In genomic region chr7:46178685-46179084, GRCh38 we compare ENCODE assay signal across 15 cellular contexts.
A peak's percentile ranks its signal among the peaks of the same experiment; 100 is the strongest.
DNase-seq lines count a peak whose midpoint lies in the region; TF ChIP-seq lines count a peak whose summit lies in the region.
"Had no signal": no experiment of that assay in that cellular context is flagged by ENCODE, and none has a peak within 500 bp of the region (broad histone marks: within the 10 kb centered on the region; RNA-seq: fewer than 3 reads in every experiment).

No MANE protein-coding gene starts in this region.

- H3K79me2 ChIP-seq in mammary epithelial cell (ENCODE audit: insufficient read depth, low read length) (no peaks in the 10 kb centered on the region), PC-9 (ENCODE audit: low read depth) (no peaks in the 10 kb centered on the region)

- dilution Hi-C loops in mammary epithelial cell (cut with HindIII; ENCODE audit: low sequenced_read_pairs), result no loop called here

- no peaks in the 10 kb centered on the region for H3K27me3 Mint-ChIP-seq in CD4-positive, alpha-beta memory T cell
- H3K27me3 Mint-ChIP-seq: activated CD4-positive, alpha-beta memory T cell treated with anti-CD3 and anti-CD28 coated beads for 36 hours; stimulated activated naive CD8-positive, alpha-beta T cell treated with anti-CD3 and anti-CD28 coated beads, Interleukin-15, amount 100 ng/mL, for 72 hours had no signal

- H3K36me3 ChIP-seq in mammary epithelial cell (ENCODE audit: insufficient read depth, low read length) (no peaks in the 10 kb centered on the region), PC-9 (ENCODE audit: low read depth) (no peaks in the 10 kb centered on the region)
- no peaks in the 10 kb centered on the region for H3K36me3 ChIP-seq in CD4-positive, alpha-beta memory T cell (ENCODE audit: insufficient read depth, low read length)
- H3K36me3 ChIP-seq: pancreas, spleen had no signal

- H2AFZ ChIP-seq in mammary epithelial cell (ENCODE audit: low read depth, low read length), result no peak overlapping the region
- H2AFZ ChIP-seq in PC-9, result no peak overlapping the region

- H3K4me2 ChIP-seq in mammary epithelial cell (ENCODE audit: insufficient read depth, low read depth, low read length) (no peak overlapping the region), PC-9 (no peak overlapping the region)

- in situ Hi-C loops in mammary epithelial cell (cut with MboI; ENCODE audit: low sequenced_read_pairs in 2 of 2), result no loop called here

- H3K9me2 ChIP-seq in PC-9 (ENCODE audit: insufficient read depth), result no peaks in the 10 kb centered on the region

- POLR2A ChIA-PET in PC-9 (lab: Charles Lee; ENCODE audit: unreplicated experiment), result no interaction called here
- POLR2A ChIA-PET in CD4-positive, alpha-beta memory T cell (lab: Charles Lee; ENCODE audit: partially characterized antibody), result no interaction called here

- H3K27me3 ChIP-seq in mammary epithelial cell (ENCODE audit: insufficient read depth, low read length), result no peaks in the 10 kb centered on the region
- no peaks in the 10 kb centered on the region for H3K27me3 ChIP-seq in PC-9 (ENCODE audit: insufficient read depth, low read depth)
- H3K27me3 ChIP-seq in CD4-positive, alpha-beta memory T cell (ENCODE audit: insufficient read depth, low read length), result no peaks in the 10 kb centered on the region
- H3K27me3 ChIP-seq: pancreas, spleen had no signal

- BruUV-seq in mammary epithelial cell (replicated peaks; lab: Mats Ljungman, UMichigan) (no TSS peak), PC-9 (replicated peaks; lab: Mats Ljungman, UMichigan) (no TSS peak)

- H3K9me3 Mint-ChIP-seq in CD4-positive, alpha-beta memory T cell, result peaks cover 2 to 22% (median 7%) of the 10 kb centered on the region in 8 donors
- H3K9me3 Mint-ChIP-seq: stimulated activated naive CD8-positive, alpha-beta T cell treated with anti-CD3 and anti-CD28 coated beads, Interleukin-15, amount 100 ng/mL, for 72 hours had no signal

- H3K4me1 Mint-ChIP-seq in CD4-positive, alpha-beta memory T cell, result no peaks in the 10 kb centered on the region
- H3K4me1 Mint-ChIP-seq: stimulated activated naive CD8-positive, alpha-beta T cell treated with anti-CD3 and anti-CD28 coated beads, Interleukin-15, amount 100 ng/mL, for 72 hours had no signal

- intact Hi-C loops in mammary epithelial cell (cut with micrococcal nuclease), result no loop called here
- intact Hi-C loops in PC-9 (cut with micrococcal nuclease; ENCODE audit: unreplicated experiment), result no loop called here
- intact Hi-C loops in CD4-positive, alpha-beta memory T cell (cut with micrococcal nuclease), result no loop called here

- no peak overlapping the region for H3K4me3 Mint-ChIP-seq in CD4-positive, alpha-beta memory T cell
- H3K4me3 Mint-ChIP-seq: activated CD4-positive, alpha-beta memory T cell treated with anti-CD3 and anti-CD28 coated beads for 36 hours; stimulated activated naive CD8-positive, alpha-beta T cell treated with anti-CD3 and anti-CD28 coated beads, Interleukin-15, amount 100 ng/mL, for 72 hours had no signal

- H3K27ac ChIP-seq in mammary epithelial cell (ENCODE audit: insufficient read depth, low read depth, low read length) (no peak overlapping the region), PC-9 (no peak overlapping the region)
- no peak overlapping the region for H3K27ac ChIP-seq in CD4-positive, alpha-beta memory T cell (ENCODE audit: low read depth, low read length)
- H3K27ac ChIP-seq: pancreas, spleen had no signal

- no peak overlapping the region for H3K9ac ChIP-seq in mammary epithelial cell (ENCODE audit: insufficient read depth, low read length)

- H3K4me1 ChIP-seq in mammary epithelial cell (ENCODE audit: insufficient read depth, low read length), result no peaks in the 10 kb centered on the region
- no peaks in the 10 kb centered on the region for H3K4me1 ChIP-seq in PC-9 (replicated peaks; ENCODE audit: insufficient read depth)
- H3K4me1 ChIP-seq in CD4-positive, alpha-beta memory T cell (ENCODE audit: insufficient read depth, low read length), result no peaks in the 10 kb centered on the region
- H3K4me1 ChIP-seq: pancreas had no signal

- no peak overlapping the region for H3K27ac Mint-ChIP-seq in CD4-positive, alpha-beta memory T cell
- H3K27ac Mint-ChIP-seq: activated CD4-positive, alpha-beta memory T cell treated with anti-CD3 and anti-CD28 coated beads for 36 hours; stimulated activated naive CD8-positive, alpha-beta T cell treated with anti-CD3 and anti-CD28 coated beads, Interleukin-15, amount 100 ng/mL, for 72 hours had no signal

- H3K9me3 ChIP-seq in mammary epithelial cell (replicated peaks; ENCODE audit: insufficient read depth, low read length) (no peaks in the 10 kb centered on the region), PC-9 (ENCODE audit: insufficient read depth, low read depth) (peaks cover 10% of the 10 kb centered on the region)
- no peaks in the 10 kb centered on the region for H3K9me3 ChIP-seq in CD4-positive, alpha-beta memory T cell (ENCODE audit: control insufficient read depth in 1 of 2, low read length in 2 of 2)
- H3K9me3 ChIP-seq: pancreas had no signal

- CTCF ChIA-PET in mammary epithelial cell (lab: Charles Lee; ENCODE audit: low non-redundant PET), result no interaction called here
- CTCF ChIA-PET in PC-9 (lab: Charles Lee), result no interaction called here
- CTCF ChIA-PET in CD4-positive, alpha-beta memory T cell (lab: Charles Lee; ENCODE audit: partially characterized antibody), result no interaction called here

- H3K4me3 ChIP-seq in AG09309 (ENCODE audit: control insufficient read depth, low read depth, low read length), result no peak overlapping the region
- no peak overlapping the region for H3K4me3 ChIP-seq in mammary epithelial cell (replicated peaks in 1 of 3; ENCODE audit: insufficient read depth in 1 of 3, low read depth in 2 of 3, low read length in 3 of 3)
- no peak overlapping the region for H3K4me3 ChIP-seq in PC-9
- H3K4me3 ChIP-seq in CD4-positive, alpha-beta memory T cell (ENCODE audit: low read length in 2 of 2), result no peak overlapping the region
- H3K4me3 ChIP-seq: pancreas, spleen had no signal

- H4K20me1 ChIP-seq in mammary epithelial cell (ENCODE audit: insufficient read depth, low read length) (no peaks in the 10 kb centered on the region), PC-9 (ENCODE audit: insufficient read depth) (no peaks in the 10 kb centered on the region)

- peak; percentile 25 for DNase-seq in AG09309 (ENCODE audit: low read depth)
- peak; percentile 79 for DNase-seq in M059J (ENCODE audit: low read depth)
- DNase-seq in mammary epithelial cell, result peak; percentile 71
- DNase-seq in kidney tubule cell (ENCODE audit: low spot score), result peak; percentile 96
- DNase-seq in Ammon's horn (ENCODE audit: low spot score), result no peak
- no peak for DNase-seq in PC-9
- DNase-seq in NCI-H82 treated with DMSO at 0.1 percent for 48 hours (lab: John Stamatoyannopoulos, UW; ENCODE audit: unreplicated experiment), result no peak
- no peak for DNase-seq in CD4-positive, alpha-beta memory T cell
- DNase-seq: activated CD4-positive, alpha-beta memory T cell treated with anti-CD3 and anti-CD28 coated beads for 36 hours; midbrain; NCI-H2029 treated with DMSO at 0.1 percent for 48 hours; NCI-H82; pancreas; spleen; stimulated activated naive CD8-positive, alpha-beta T cell treated with anti-CD3 and anti-CD28 coated beads, Interleukin-15, amount 100 ng/mL, for 72 hours had no signal

- no peaks in the 10 kb centered on the region for H3K36me3 Mint-ChIP-seq in CD4-positive, alpha-beta memory T cell
- H3K36me3 Mint-ChIP-seq: activated CD4-positive, alpha-beta memory T cell treated with anti-CD3 and anti-CD28 coated beads for 36 hours had no signal

- TF ChIP-seq CTCF in AG09309 (IDR thresholded peaks at IDR 0.05; ENCODE audit: control insufficient read depth, insufficient read depth, low read depth, low read length, missing control alignments) (no peak), mammary epithelial cell (conservative IDR thresholded peaks at IDR 0.05 in 1 of 2, IDR thresholded peaks at IDR 0.05 in 1 of 2; ENCODE audit: extremely low read depth in 1 of 2, insufficient read depth in 1 of 2, low read depth in 1 of 2, low read length in 2 of 2) (no peak), PC-9 (conservative IDR thresholded peaks at IDR 0.05) (no peak)

- H3F3A ChIP-seq in PC-9 (ENCODE audit: insufficient read depth, low read depth), result no peaks in the 10 kb centered on the region; the same call in 1 of the 2 replicates

Comparison
In these comparisons a context has a peak if more than half of its experiments do, and no peak if none do; other contexts are left out.
1. DNase-seq: peak in AG09309 (single experiment), M059J (single experiment), mammary epithelial cell (single experiment) and kidney tubule cell (single experiment); none in Ammon's horn (single experiment), PC-9 (0 of 2), NCI-H82 treated with DMSO at 0.1 percent for 48 hours (single experiment) and CD4-positive, alpha-beta memory T cell (0 of 5).